ENCODE assay signal across 2 cellular contexts in the genomic region with DNA sequence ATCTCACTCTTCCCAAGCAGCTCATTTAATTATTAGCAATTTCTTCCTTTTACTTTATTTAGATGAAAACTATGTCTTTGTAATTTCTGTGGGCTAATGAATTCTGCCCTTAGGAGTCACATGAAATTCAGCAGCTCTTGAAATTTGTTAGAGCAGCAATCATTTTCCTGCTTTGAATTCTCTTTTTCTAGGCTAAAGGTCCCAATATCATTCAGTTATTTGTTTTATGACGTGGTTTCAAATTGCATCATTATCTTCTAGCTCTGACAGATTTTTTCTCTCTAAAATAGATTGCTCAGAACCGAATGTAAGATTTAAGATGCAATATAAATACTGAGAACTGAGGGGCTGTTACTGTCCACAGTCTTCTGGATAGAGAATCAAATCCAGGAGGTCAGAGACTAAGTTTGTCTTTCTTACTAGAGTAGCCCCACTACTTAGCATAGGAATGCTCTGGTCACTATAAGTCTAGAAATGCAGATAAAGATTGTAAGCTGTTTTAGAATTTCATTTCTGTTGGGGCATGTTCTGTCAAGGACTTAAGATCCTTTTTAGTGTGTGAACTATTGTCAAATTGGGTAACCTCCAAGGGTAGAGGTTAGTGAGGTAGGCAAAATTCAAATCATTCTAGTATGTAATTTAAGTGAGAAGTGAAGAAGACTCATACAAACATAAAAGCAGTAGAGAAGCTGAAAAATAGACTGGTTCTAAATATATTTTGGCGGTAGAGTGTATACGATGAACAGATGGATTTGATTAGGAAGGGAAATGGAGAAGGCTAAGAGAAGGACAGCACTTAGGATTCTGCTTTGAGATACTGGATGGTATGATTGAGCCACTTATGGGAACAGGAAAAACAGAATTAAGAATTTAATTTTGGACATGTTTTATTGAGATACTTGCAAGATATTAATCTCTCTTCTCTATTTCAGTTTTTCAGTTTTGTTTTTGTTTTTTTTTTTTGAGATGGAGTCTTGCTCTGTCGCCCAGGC.
TF ChIP-seq lines count a peak whose summit lies in the region.

No MANE protein-coding gene starts in this region.

TF ChIP-seq in HCT116, 20 proteins besides CTCF, POLR2A, EP300 and RAD21:
- no peak for TF ChIP-seq POLR2AphosphoS5 (IDR thresholded peaks at IDR 0.05; ENCODE audit: low read depth, low read length)
- no peak for TF ChIP-seq ZBTB33 (IDR thresholded peaks at IDR 0.05; ENCODE audit: extremely low read depth, insufficient replicate concordance, low read length)
- no peak for TF ChIP-seq EZH2 (IDR thresholded peaks at IDR 0.05)
- TF ChIP-seq SP1 (IDR thresholded peaks at IDR 0.05; ENCODE audit: low read depth), result no peak
- TF ChIP-seq, protein P1, sequence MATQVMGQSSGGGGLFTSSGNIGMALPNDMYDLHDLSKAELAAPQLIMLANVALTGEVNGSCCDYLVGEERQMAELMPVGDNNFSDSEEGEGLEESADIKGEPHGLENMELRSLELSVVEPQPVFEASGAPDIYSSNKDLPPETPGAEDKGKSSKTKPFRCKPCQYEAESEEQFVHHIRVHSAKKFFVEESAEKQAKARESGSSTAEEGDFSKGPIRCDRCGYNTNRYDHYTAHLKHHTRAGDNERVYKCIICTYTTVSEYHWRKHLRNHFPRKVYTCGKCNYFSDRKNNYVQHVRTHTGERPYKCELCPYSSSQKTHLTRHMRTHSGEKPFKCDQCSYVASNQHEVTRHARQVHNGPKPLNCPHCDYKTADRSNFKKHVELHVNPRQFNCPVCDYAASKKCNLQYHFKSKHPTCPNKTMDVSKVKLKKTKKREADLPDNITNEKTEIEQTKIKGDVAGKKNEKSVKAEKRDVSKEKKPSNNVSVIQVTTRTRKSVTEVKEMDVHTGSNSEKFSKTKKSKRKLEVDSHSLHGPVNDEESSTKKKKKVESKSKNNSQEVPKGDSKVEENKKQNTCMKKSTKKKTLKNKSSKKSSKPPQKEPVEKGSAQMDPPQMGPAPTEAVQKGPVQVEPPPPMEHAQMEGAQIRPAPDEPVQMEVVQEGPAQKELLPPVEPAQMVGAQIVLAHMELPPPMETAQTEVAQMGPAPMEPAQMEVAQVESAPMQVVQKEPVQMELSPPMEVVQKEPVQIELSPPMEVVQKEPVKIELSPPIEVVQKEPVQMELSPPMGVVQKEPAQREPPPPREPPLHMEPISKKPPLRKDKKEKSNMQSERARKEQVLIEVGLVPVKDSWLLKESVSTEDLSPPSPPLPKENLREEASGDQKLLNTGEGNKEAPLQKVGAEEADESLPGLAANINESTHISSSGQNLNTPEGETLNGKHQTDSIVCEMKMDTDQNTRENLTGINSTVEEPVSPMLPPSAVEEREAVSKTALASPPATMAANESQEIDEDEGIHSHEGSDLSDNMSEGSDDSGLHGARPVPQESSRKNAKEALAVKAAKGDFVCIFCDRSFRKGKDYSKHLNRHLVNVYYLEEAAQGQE (IDR thresholded peaks at IDR 0.05; ENCODE audit: low read depth), result no peak
- no peak for TF ChIP-seq ZFX (IDR thresholded peaks at IDR 0.05)
- TF ChIP-seq YY1 (IDR thresholded peaks at IDR 0.05; ENCODE audit: extremely low read depth, insufficient replicate concordance, low read depth, low read length), result no peak
- no peak for TF ChIP-seq CBX3 (IDR thresholded peaks at IDR 0.05; ENCODE audit: low read depth)
- no peak for TF ChIP-seq ZNF274 (IDR thresholded peaks at IDR 0.05; ENCODE audit: low read depth, low read length)
- TF ChIP-seq SRF (IDR thresholded peaks at IDR 0.05; ENCODE audit: low read depth), result no peak
- no peak for TF ChIP-seq TCF7L2 (IDR thresholded peaks at IDR 0.05; ENCODE audit: borderline replicate concordance, extremely low read depth, insufficient read depth, insufficient read length)
- no peak for TF ChIP-seq JUND (IDR thresholded peaks at IDR 0.05)
- TF ChIP-seq FOSL1 (IDR thresholded peaks at IDR 0.05; ENCODE audit: low read depth), result no peak
- TF ChIP-seq ELF1 (IDR thresholded peaks at IDR 0.05; ENCODE audit: borderline replicate concordance, low read depth), result no peak

TF ChIP-seq in K562, 482 proteins besides CTCF, POLR2A, EP300 and RAD21:
- no peak for TF ChIP-seq GTF3C2 (IDR thresholded peaks at IDR 0.05; ENCODE audit: borderline replicate concordance, extremely low read depth, insufficient read length)
- no peak for TF ChIP-seq ZBTB17 (CRISPR knock-in tag; IDR thresholded peaks at IDR 0.05)
- no peak for TF ChIP-seq WHSC1 (IDR thresholded peaks at IDR 0.05; ENCODE audit: low read length)
- no peak for TF ChIP-seq CEBPG (CRISPR knock-in tag; IDR thresholded peaks at IDR 0.05)
- peak; percentile 80 to 91 for TF ChIP-seq CEBPG (tag; conservative IDR thresholded peaks at IDR 0.05 in 1 of 2, IDR thresholded peaks at IDR 0.05 in 1 of 2)
- peak; percentile 74 for TF ChIP-seq ATF3 (IDR thresholded peaks at IDR 0.05)
- TF ChIP-seq ATF3 (CRISPR knock-in tag; conservative IDR thresholded peaks at IDR 0.05), result no peak
- 0 out of 2 replicates have a peak, but pooled peaks have one; percentile 17 for TF ChIP-seq THRA (IDR thresholded peaks at IDR 0.05)
- TF ChIP-seq TCF7 (IDR thresholded peaks at IDR 0.05; ENCODE audit: borderline replicate concordance), result no peak
- TF ChIP-seq, protein P2, sequence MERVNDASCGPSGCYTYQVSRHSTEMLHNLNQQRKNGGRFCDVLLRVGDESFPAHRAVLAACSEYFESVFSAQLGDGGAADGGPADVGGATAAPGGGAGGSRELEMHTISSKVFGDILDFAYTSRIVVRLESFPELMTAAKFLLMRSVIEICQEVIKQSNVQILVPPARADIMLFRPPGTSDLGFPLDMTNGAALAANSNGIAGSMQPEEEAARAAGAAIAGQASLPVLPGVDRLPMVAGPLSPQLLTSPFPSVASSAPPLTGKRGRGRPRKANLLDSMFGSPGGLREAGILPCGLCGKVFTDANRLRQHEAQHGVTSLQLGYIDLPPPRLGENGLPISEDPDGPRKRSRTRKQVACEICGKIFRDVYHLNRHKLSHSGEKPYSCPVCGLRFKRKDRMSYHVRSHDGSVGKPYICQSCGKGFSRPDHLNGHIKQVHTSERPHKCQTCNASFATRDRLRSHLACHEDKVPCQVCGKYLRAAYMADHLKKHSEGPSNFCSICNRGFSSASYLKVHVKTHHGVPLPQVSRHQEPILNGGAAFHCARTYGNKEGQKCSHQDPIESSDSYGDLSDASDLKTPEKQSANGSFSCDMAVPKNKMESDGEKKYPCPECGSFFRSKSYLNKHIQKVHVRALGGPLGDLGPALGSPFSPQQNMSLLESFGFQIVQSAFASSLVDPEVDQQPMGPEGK (CRISPR knock-in tag; IDR thresholded peaks at IDR 0.05; ENCODE audit: borderline replicate concordance), result no peak
- no peak for TF ChIP-seq TRIM24 (IDR thresholded peaks at IDR 0.05)
- TF ChIP-seq KAT2B (IDR thresholded peaks at IDR 0.05; ENCODE audit: low read depth, low read length), result no peak
- TF ChIP-seq NUFIP1 (IDR thresholded peaks at IDR 0.05; ENCODE audit: partially characterized antibody), result no peak
